Comparison of ENCODE assay signal across 8 cellular contexts in genomic region chr10:110226926-110227641, GRCh38. TPM values are rescaled to one million over a fixed set of nuclear protein-coding genes. Genes with fewer than 3 reads are reported as not detected.
A peak's percentile ranks its signal among the peaks of the same experiment; 100 is the strongest.
DNase-seq lines count a peak whose midpoint lies in the region; ATAC-seq and TF ChIP-seq lines count a peak whose summit lies in the region.

No MANE protein-coding gene starts in this region.

- H2AFZ ChIP-seq in OCI-LY7 (ENCODE audit: low read length) = no peak overlapping the region

- peak; percentile 16 for ATAC-seq in stimulated activated naive CD8-positive, alpha-beta T cell treated with anti-CD3 and anti-CD28 coated beads, Interleukin-15, amount 100 ng/mL, for 72 hours
- ATAC-seq in GM18861 (IDR thresholded peaks at IDR 0.05; ENCODE audit: unreplicated experiment) = no peak

- peak overlapping the region; percentile 63 for H3K4me3 ChIP-seq in GM12875 (ENCODE audit: low read depth, low read length)
- peak overlapping the region; percentile 79 for H3K4me3 ChIP-seq in OCI-LY7 (ENCODE audit: low read depth, low read length, poor library complexity, severe bottlenecking)
- H3K4me3 ChIP-seq in muscle layer of colon (ENCODE audit: low read depth in 1 of 2, low read length in 2 of 2) = peak overlapping the region; percentile 56 to 85

- CTCF ChIA-PET in OCI-LY7 (lab: Charles Lee; ENCODE audit: unreplicated experiment) = interaction anchor here (0.6 to 0.8 kb wide), 4 partner anchors 19 to 1953 kb away, joined by 3 to 13 read pairs (median 4); no protein-coding TSS in a partner anchor

- no peaks in the 10 kb centered on the region for H3K9me3 Mint-ChIP-seq in stimulated activated naive CD8-positive, alpha-beta T cell treated with anti-CD3 and anti-CD28 coated beads, Interleukin-15, amount 100 ng/mL, for 72 hours

- peak overlapping the region; percentile 42 to 83 for H3K27ac Mint-ChIP-seq in stimulated activated naive CD8-positive, alpha-beta T cell treated with anti-CD3 and anti-CD28 coated beads, Interleukin-15, amount 100 ng/mL, for 72 hours

- DNase-seq in A172 (ENCODE audit: low spot score) (peak; percentile 35), OCI-LY7 (ENCODE audit: low spot score) (no peak), erythroblast (lab: John Stamatoyannopoulos, UW) (peak; percentile 80 to 88)
- peak; percentile 61 to 70 for DNase-seq in activated T-cell treated with anti-CD3 and anti-CD28 coated beads, Interleukin-2, amount 50 U/mL, for 48 hours
- peak in 1 of 2 donors; percentile 24 for DNase-seq in stimulated activated naive CD8-positive, alpha-beta T cell treated with anti-CD3 and anti-CD28 coated beads, Interleukin-15, amount 100 ng/mL, for 72 hours

- peaks cover 21% of the 10 kb centered on the region for H3K27me3 Mint-ChIP-seq in stimulated activated naive CD8-positive, alpha-beta T cell treated with anti-CD3 and anti-CD28 coated beads, Interleukin-15, amount 100 ng/mL, for 72 hours

- H3K9me3 ChIP-seq in OCI-LY7 (ENCODE audit: low read length) (no peaks in the 10 kb centered on the region), muscle layer of colon (ENCODE audit: low read length) (no peaks in the 10 kb centered on the region)

- no peak for TF ChIP-seq CTCF in GM12875 (IDR thresholded peaks at IDR 0.05; ENCODE audit: borderline replicate concordance, insufficient read depth, low read depth, low read length)
- TF ChIP-seq CTCF in OCI-LY7 (conservative IDR thresholded peaks at IDR 0.05; ENCODE audit: low read length) = no peak

- H3K27ac ChIP-seq in OCI-LY7 (ENCODE audit: low read depth, low read length, poor library complexity, severe bottlenecking) = peak overlapping the region; percentile 72
- H3K27ac ChIP-seq in muscle layer of colon (ENCODE audit: low read depth, low read length) = peak overlapping the region; percentile 90

- H3K27me3 ChIP-seq in muscle layer of colon (ENCODE audit: control insufficient read depth in 1 of 2, insufficient read depth in 2 of 2, low read length in 2 of 2) = no peaks in the 10 kb centered on the region

- H3K4me1 ChIP-seq in OCI-LY7 (ENCODE audit: insufficient read depth, low read length, poor library complexity, severe bottlenecking) = peaks cover 13% of the 10 kb centered on the region
- peaks cover 31% of the 10 kb centered on the region for H3K4me1 ChIP-seq in muscle layer of colon (ENCODE audit: insufficient read depth, low read length)

- no peaks in the 10 kb centered on the region for H4K20me1 ChIP-seq in OCI-LY7 (ENCODE audit: insufficient read depth, low read length)

- BruUV-seq in OCI-LY7 (replicated peaks; lab: Mats Ljungman, UMichigan) = no TSS peak

- intact Hi-C loops in OCI-LY7 (cut with micrococcal nuclease; ENCODE audit: unreplicated experiment) = loop anchor here (1.0 to 5.0 kb wide), 3 partner anchors 42 to 315 kb away; no protein-coding TSS in a partner anchor

- H3K36me3 ChIP-seq in OCI-LY7 (ENCODE audit: insufficient read depth, low read length) (no peaks in the 10 kb centered on the region), muscle layer of colon (ENCODE audit: insufficient read depth, low read length) (peaks cover 11% of the 10 kb centered on the region)

- H3K4me3 Mint-ChIP-seq in stimulated activated naive CD8-positive, alpha-beta T cell treated with anti-CD3 and anti-CD28 coated beads, Interleukin-15, amount 100 ng/mL, for 72 hours = peak overlapping the region; percentile 96 to 99

- no peaks in the 10 kb centered on the region for H3K9me2 ChIP-seq in OCI-LY7 (ENCODE audit: insufficient read depth, low read length)

- H3K4me1 Mint-ChIP-seq in stimulated activated naive CD8-positive, alpha-beta T cell treated with anti-CD3 and anti-CD28 coated beads, Interleukin-15, amount 100 ng/mL, for 72 hours = peaks cover 48% of the 10 kb centered on the region

- peak overlapping the region; percentile 70 for H3K4me2 ChIP-seq in OCI-LY7 (ENCODE audit: low read length)

- H3K9ac ChIP-seq in muscle layer of colon (ENCODE audit: low read length) = peak overlapping the region; percentile 51

- TF ChIP-seq POLR2A in erythroblast (IDR thresholded peaks at IDR 0.05; ENCODE audit: low read length) = no peak

- no peaks in the 10 kb centered on the region for H3K79me2 ChIP-seq in OCI-LY7 (ENCODE audit: insufficient read depth, low read depth, low read length)

- POLR2A ChIA-PET in OCI-LY7 (lab: Charles Lee) = interaction anchor here (0.5 to 0.8 kb wide), 5 partner anchors 15 to 973 kb away, joined by 3 to 5 read pairs (median 3); no protein-coding TSS in a partner anchor

RNA-seq across cellular contexts. Expression of gene MXI1, which starts 19.7 kb away (rescaled TPM):
- 2.6 and 5.4 TPM in 2 replicates for total RNA-seq in A172 (2014; rRNA removed; shearing (Covaris generic))
- 8.4 and 11.7 TPM in 2 replicates for total RNA-seq in OCI-LY7 (2014; rRNA removed; shearing (Covaris generic))
- total RNA-seq in OCI-LY7 (2022) = 18.1 and 22.3 TPM in 2 replicates
